In the genomic region with DNA sequence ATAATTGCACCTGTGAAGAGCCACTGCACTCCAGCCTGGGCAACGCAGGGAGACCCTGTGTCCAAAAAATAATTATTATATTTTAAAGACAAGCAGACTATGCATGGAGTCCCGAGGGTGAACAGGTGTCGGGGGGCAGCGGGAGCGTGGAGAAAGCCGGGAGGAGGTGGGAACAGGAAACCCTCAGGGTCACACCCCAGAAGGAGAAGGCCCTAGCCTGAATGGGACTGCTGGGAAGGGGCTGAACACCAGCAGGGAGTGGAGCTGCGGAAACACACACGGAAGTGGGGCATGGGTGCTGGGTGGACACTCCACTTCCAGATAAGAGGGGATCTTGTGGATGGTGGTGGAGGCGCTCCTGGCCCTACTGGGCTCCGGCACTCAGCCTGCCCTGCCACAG, we compare ENCODE assay signal across 31 cellular contexts.
"Had no signal": no experiment of that assay in that cellular context is flagged by ENCODE, and none has a peak within 500 bp of the region (broad histone marks: within the 10 kb centered on the region; RNA-seq: fewer than 3 reads in every experiment).

No MANE protein-coding gene starts in this region.

- H3K4me1 ChIP-seq: heart left ventricle, lower lobe of right lung, pancreas, prostate gland, testis, transverse colon, upper lobe of left lung, uterus had no signal

- H3K9me3 ChIP-seq: heart left ventricle, lower lobe of right lung, pancreas, prostate gland, testis, thyroid gland, transverse colon, upper lobe of left lung, uterus had no signal

- H3K4me3 ChIP-seq: heart left ventricle, hepatocyte, lower lobe of right lung, pancreas, prostate gland, testis, thyroid gland, transverse colon, upper lobe of left lung, uterus had no signal

- ATAC-seq: heart left ventricle; left cardiac atrium; left lobe of liver; left ventricle myocardium superior; lower lobe of right lung; naive thymus-derived CD8-positive, alpha-beta T cell; pancreas; right cardiac atrium; sciatic nerve; stimulated activated memory B cell treated with anti-CD40 and anti-IgM and Interleukin-4, amounts not matched to agents 10 μg/mL and 1 μg/mL and 100 μg/mL, for 72 hours; stimulated activated naive CD8-positive, alpha-beta T cell treated with anti-CD3 and anti-CD28 coated beads, Interleukin-15, amount 100 ng/mL, for 72 hours had no signal

- H3K27me3 ChIP-seq: heart left ventricle, hepatocyte, pancreas, testis, thyroid gland, transverse colon, upper lobe of left lung, uterus had no signal

- H3K27ac ChIP-seq: heart left ventricle, hepatocyte, lower lobe of right lung, pancreas, prostate gland, testis, thyroid gland, transverse colon, upper lobe of left lung, uterus had no signal

- DNase-seq: islet precursor cell; kidney glomerular epithelial cell; left cardiac atrium; left ventricle myocardium superior; lower lobe of right lung; mammary epithelial cell; mesenchymal stem cell; naive thymus-derived CD8-positive, alpha-beta T cell; nucleus accumbens; retina; right cardiac atrium; small intestine; stimulated activated CD4-positive, alpha-beta T cell treated with anti-CD3 and anti-CD28 coated beads, Interleukin-1b, Interleukin-23, amount 100 ng/mL, for 48 hours; stimulated activated CD4-positive, alpha-beta T cell treated with anti-CD3 and anti-CD28 coated beads, Interleukin-2, amount 100 ng/mL, for 48 hours; stimulated activated CD4-positive, alpha-beta T cell treated with anti-CD3 and anti-CD28 coated beads, Interleukin-4, amount 100 ng/mL, for 4 hours; stimulated activated CD8-positive, alpha-beta memory T cell treated with anti-CD3 and anti-CD28 coated beads, Interleukin-4, amount 100 ng/mL, for 48 hours; stimulated activated naive CD4-positive, alpha-beta T cell treated with Interleukin-2 at 50 U/mL for 16 hours; substantia nigra; testis; thyroid gland; transverse colon; uterus had no signal

- H3K36me3 ChIP-seq: heart left ventricle, lower lobe of right lung, pancreas, prostate gland, thyroid gland, transverse colon, upper lobe of left lung, uterus had no signal
